Comparison of ENCODE assay signal across 8 cellular contexts in the genomic region with DNA sequence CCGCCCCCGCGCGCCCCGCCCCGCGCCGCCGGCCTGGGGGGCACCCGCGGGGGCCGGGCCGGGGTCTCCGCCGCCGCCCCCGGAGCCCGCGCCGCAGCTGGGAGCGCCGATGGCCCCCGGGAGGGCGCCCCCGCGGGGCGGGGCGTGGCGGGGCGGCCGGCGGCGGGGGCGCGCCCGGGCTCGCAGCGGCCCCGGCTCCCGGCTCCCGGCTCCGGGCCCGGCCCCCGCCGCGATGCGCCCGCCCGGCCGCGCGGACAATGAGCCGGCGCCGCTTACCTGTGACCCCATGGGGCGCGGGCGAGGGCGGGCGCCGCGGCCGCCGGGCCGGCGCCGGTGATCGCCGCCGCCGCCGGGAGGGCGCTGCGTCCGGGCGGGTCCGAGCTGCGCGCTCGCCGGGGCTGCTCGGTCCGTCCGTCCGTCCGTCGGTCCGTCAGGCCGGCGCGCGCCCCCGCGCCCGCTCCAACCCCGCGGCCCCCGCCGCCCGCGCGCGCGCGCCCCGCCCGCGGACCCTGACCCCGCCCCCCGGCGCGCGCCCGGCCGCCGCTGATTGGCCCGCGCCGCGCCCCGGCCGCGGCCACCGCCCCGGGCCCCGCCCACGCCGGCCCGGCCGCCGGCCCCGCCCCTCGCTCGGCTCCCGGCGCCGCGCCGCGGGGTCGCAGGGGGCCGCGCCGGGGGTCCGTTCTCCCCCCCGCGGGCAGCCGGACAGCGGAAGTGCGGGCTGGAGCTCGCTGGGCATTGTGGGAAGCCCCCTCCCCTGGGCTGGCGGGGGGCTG. TPM values are rescaled to one million over a fixed set of nuclear protein-coding genes. Genes with fewer than 3 reads are reported as not detected.
DNase-seq lines count a peak whose midpoint lies in the region; ATAC-seq and TF ChIP-seq lines count a peak whose summit lies in the region.

A gene with protein sequence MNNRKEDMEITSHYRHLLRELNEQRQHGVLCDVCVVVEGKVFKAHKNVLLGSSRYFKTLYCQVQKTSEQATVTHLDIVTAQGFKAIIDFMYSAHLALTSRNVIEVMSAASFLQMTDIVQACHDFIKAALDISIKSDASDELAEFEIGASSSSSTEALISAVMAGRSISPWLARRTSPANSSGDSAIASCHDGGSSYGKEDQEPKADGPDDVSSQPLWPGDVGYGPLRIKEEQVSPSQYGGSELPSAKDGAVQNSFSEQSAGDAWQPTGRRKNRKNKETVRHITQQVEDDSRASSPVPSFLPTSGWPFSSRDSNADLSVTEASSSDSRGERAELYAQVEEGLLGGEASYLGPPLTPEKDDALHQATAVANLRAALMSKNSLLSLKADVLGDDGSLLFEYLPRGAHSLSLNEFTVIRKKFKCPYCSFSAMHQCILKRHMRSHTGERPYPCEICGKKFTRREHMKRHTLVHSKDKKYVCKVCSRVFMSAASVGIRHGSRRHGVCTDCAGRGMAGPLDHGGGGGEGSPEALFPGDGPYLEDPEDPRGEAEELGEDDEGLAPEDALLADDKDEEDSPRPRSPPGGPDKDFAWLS (minus strand): TSS at position 444 of the 773 bp plus-strand sequence. CDS start 40,507 bp downstream, outside the sequence.

- peak within 1 kb of the TSS; percentile 60 for H3K4me3 ChIP-seq in RWPE2 (ENCODE audit: severe bottlenecking)

- ATAC-seq in HG02763 (IDR thresholded peaks at IDR 0.05; ENCODE audit: unreplicated experiment) (peak; percentile 56), RWPE2 (ENCODE audit: low read depth) (0 out of 3 replicates have a peak, but pooled peaks have one; percentile 4)

- peak; percentile 75 for DNase-seq in NCI-H2227 (lab: John Stamatoyannopoulos, UW; ENCODE audit: unreplicated experiment)
- no peak for DNase-seq in NCI-H2227 treated with DMSO at 0.1 percent for 48 hours (lab: John Stamatoyannopoulos, UW)
- DNase-seq in RWPE2 (ENCODE audit: low spot score) = no peak
- DNase-seq in endothelial cell (ENCODE audit: low spot score) = peak; percentile 72
- no peak for DNase-seq in mesothelial cell of epicardium (ENCODE audit: low spot score in 2 of 2, unreplicated experiment in 2 of 2)
- DNase-seq in ureter (ENCODE audit: low spot score) = no peak
- no peak for DNase-seq in KBM-7

- H3K27ac ChIP-seq in RWPE2 (ENCODE audit: poor library complexity, severe bottlenecking) = no peak within 1 kb of the TSS

- peaks cover 16% of the 10 kb centered on the region for H3K27me3 Mint-ChIP-seq in endothelial cell (ENCODE audit: unreplicated experiment)
- H3K27me3 Mint-ChIP-seq in mesothelial cell of epicardium (ENCODE audit: low read depth) = peaks cover 22% of the 10 kb centered on the region

- no peaks in the 10 kb centered on the region for H3K9me3 Mint-ChIP-seq in endothelial cell (ENCODE audit: unreplicated experiment)
- H3K9me3 Mint-ChIP-seq in mesothelial cell of epicardium = no peaks in the 10 kb centered on the region

- peak within 1 kb of the TSS; percentile 96 for H3K4me3 Mint-ChIP-seq in endothelial cell (ENCODE audit: unreplicated experiment)
- peak within 1 kb of the TSS; percentile 88 for H3K4me3 Mint-ChIP-seq in mesothelial cell of epicardium

- in situ Hi-C loops in KBM-7 (cut with MboI; ENCODE audit: low pct_unique_long_range_greater_than_20kb, low sequenced_read_pairs) = no loop called here

- H3K36me3 Mint-ChIP-seq in endothelial cell (ENCODE audit: low read depth, unreplicated experiment) (peaks cover 11% of the 10 kb centered on the region), mesothelial cell of epicardium (no peaks in the 10 kb centered on the region)

- TF ChIP-seq CTCF in RWPE2 (IDR thresholded peaks at IDR 0.05; ENCODE audit: poor library complexity, severe bottlenecking) = no peak
- no peak for TF ChIP-seq CTCF in endothelial cell (IDR thresholded peaks at IDR 0.05; ENCODE audit: unreplicated experiment)
- TF ChIP-seq CTCF in mesothelial cell of epicardium (IDR thresholded peaks at IDR 0.05; ENCODE audit: unreplicated experiment) = no peak

- no peaks in the 10 kb centered on the region for H3K36me3 ChIP-seq in RWPE2 (ENCODE audit: low read depth)

- H3K4me1 Mint-ChIP-seq in endothelial cell (ENCODE audit: unreplicated experiment) = peaks cover 28% of the 10 kb centered on the region
- peaks cover 31% of the 10 kb centered on the region for H3K4me1 Mint-ChIP-seq in mesothelial cell of epicardium

- H3K4me1 ChIP-seq in RWPE2 (ENCODE audit: insufficient read depth, poor library complexity, severe bottlenecking) = peaks cover 7% of the 10 kb centered on the region

- peaks cover 48% of the 10 kb centered on the region for H3K27me3 ChIP-seq in RWPE2 (ENCODE audit: insufficient read depth, poor library complexity, severe bottlenecking)

- no peaks in the 10 kb centered on the region for H3K9me3 ChIP-seq in RWPE2 (ENCODE audit: severe bottlenecking)

- peak within 1 kb of the TSS; percentile 72 for H3K27ac Mint-ChIP-seq in endothelial cell (ENCODE audit: unreplicated experiment)
- peak within 1 kb of the TSS; percentile 74 for H3K27ac Mint-ChIP-seq in mesothelial cell of epicardium

RNA-seq across cellular contexts. Expression of the gene that starts here (rescaled TPM):
- total RNA-seq in endothelial cell (ENCODE audit: unreplicated experiment) (42.1 TPM), mesothelial cell of epicardium (11.3 to 11.6 TPM (median 11.6 TPM) in 3 replicates), ureter (10.2 TPM)

Comparison
In these comparisons a context has a peak if more than half of its experiments do, and no peak if none do; other contexts are left out.
1. DNase-seq: peak in NCI-H2227 (single experiment) and endothelial cell (single experiment); none in NCI-H2227 treated with DMSO at 0.1 percent for 48 hours (single experiment), RWPE2 (single experiment), mesothelial cell of epicardium (0 of 2), ureter (single experiment) and KBM-7 (single experiment).